ENCODE assay signal across 19 cellular contexts in the genomic region with DNA sequence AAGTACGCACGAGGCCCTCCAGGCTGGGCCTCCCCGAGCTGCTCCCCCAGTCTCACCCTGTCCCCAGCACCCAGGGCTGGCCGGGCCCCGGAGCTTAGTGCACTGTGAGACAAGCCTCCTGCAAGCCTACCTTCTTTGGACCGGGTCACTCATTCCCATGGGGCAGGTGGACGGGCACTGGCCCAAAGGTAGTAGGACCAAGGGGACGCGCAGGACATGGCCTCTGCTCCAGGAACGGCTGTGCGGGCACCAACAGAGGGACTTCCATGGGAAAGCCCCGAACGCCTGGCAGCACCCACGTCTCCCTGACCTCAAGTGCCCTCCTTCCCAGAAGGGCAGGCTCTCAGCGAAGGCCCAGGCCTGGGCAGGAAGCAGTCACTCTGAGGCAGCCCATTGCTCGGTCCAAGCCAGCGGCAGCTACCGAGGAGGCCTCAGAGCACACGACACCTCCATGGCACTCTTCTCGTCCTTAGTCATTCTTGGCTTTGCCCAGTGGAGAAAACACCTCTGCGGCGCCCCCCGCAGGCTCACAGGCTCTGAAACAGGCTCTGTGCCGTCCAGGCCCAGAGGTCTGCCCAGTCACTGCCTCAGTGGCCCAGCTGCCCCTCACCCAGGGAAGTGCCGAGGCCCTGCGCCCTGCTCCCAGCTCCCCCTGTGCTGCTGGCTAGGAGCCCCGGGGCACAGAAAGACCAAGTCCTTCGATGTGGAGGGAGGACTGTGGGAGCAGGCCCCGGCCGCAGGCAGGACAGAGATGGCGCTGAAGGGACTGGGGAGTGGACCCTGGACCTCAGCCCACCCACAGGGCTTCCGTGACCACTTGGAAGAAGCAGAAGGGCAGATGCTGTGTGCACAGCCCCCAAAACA. TPM values are rescaled to one million over a fixed set of nuclear protein-coding genes. Genes with fewer than 3 reads are reported as not detected.
DNase-seq lines count a peak whose midpoint lies in the region; ATAC-seq and TF ChIP-seq lines count a peak whose summit lies in the region.
"Had no signal": no experiment of that assay in that cellular context is flagged by ENCODE, and none has a peak within 500 bp of the region (broad histone marks: within the 10 kb centered on the region; RNA-seq: fewer than 3 reads in every experiment).

No MANE protein-coding gene starts in this region.

- no peak overlapping the region for H3K27ac Mint-ChIP-seq in CD14-positive monocyte
- H3K27ac Mint-ChIP-seq in CD4-positive, alpha-beta memory T cell: no peak overlapping the region
- H3K27ac Mint-ChIP-seq: type B pancreatic cell had no signal

- no peak overlapping the region for H3K27ac ChIP-seq in OCI-LY7 (ENCODE audit: low read depth, low read length, poor library complexity, severe bottlenecking)
- peak overlapping the region; percentile 92 to 96 (median 94) for H3K27ac ChIP-seq in sigmoid colon
- no peak overlapping the region for H3K27ac ChIP-seq in CD4-positive, alpha-beta memory T cell (ENCODE audit: low read depth, low read length)
- H3K27ac ChIP-seq: foreskin keratinocyte, HL-60 had no signal

- CTCF ChIA-PET in OCI-LY7 (lab: Charles Lee; ENCODE audit: unreplicated experiment): interaction anchor here (0.6 kb wide), 1 partner anchor 460 kb away, joined by 3 read pairs; no protein-coding TSS in a partner anchor
- CTCF ChIA-PET in CD4-positive, alpha-beta memory T cell (lab: Charles Lee; ENCODE audit: partially characterized antibody): no interaction called here

- ATAC-seq in left cardiac atrium: peak in 1 of 2 donors; percentile 12
- ATAC-seq in esophagus mucosa: no peak
- ATAC-seq: foreskin keratinocyte, natural killer cell had no signal

- TF ChIP-seq CTCF in CD14-positive monocyte (IDR thresholded peaks at IDR 0.05): peak; percentile 11
- TF ChIP-seq CTCF in OCI-LY7 (conservative IDR thresholded peaks at IDR 0.05; ENCODE audit: low read length): peak; percentile 41
- no peak for TF ChIP-seq CTCF in sigmoid colon (IDR thresholded peaks at IDR 0.05)
- no peak for TF ChIP-seq CTCF in GM10266 (IDR thresholded peaks at IDR 0.05; ENCODE audit: control insufficient read depth, insufficient read depth, low read depth, missing control alignments)

- H3K4me3 Mint-ChIP-seq in CD14-positive monocyte: no peak overlapping the region
- H3K4me3 Mint-ChIP-seq in CD4-positive, alpha-beta memory T cell: no peak overlapping the region
- H3K4me3 Mint-ChIP-seq: natural killer cell, type B pancreatic cell had no signal

- peaks cover 12% of the 10 kb centered on the region for H3K4me1 Mint-ChIP-seq in CD14-positive monocyte
- H3K4me1 Mint-ChIP-seq in CD4-positive, alpha-beta memory T cell: peaks cover 9 to 33% (median 22%) of the 10 kb centered on the region in 4 donors

- H3K36me3 ChIP-seq in OCI-LY7 (ENCODE audit: insufficient read depth, low read length): no peaks in the 10 kb centered on the region
- peaks cover 10 to 29% (median 21%) of the 10 kb centered on the region in 4 donors for H3K36me3 ChIP-seq in sigmoid colon
- H3K36me3 ChIP-seq in CD4-positive, alpha-beta memory T cell (ENCODE audit: insufficient read depth, low read length): peaks cover 28% of the 10 kb centered on the region

- H3K9me3 Mint-ChIP-seq in CD14-positive monocyte: no peaks in the 10 kb centered on the region
- no peaks in the 10 kb centered on the region for H3K9me3 Mint-ChIP-seq in CD4-positive, alpha-beta memory T cell
- H3K9me3 Mint-ChIP-seq: natural killer cell, type B pancreatic cell had no signal

- H3K4me3 ChIP-seq in OCI-LY7 (ENCODE audit: low read depth, low read length, poor library complexity, severe bottlenecking): no peak overlapping the region
- peak overlapping the region in 2 of 4 donors; percentile 8 to 52 for H3K4me3 ChIP-seq in sigmoid colon
- no peak overlapping the region for H3K4me3 ChIP-seq in CD4-positive, alpha-beta memory T cell (ENCODE audit: low read length in 2 of 2)
- H3K4me3 ChIP-seq: adrenal gland, dorsolateral prefrontal cortex, smooth muscle cell had no signal

- no peak overlapping the region for H2AFZ ChIP-seq in OCI-LY7 (ENCODE audit: low read length)

- H3K27me3 Mint-ChIP-seq in CD14-positive monocyte (ENCODE audit: low read depth in 3 of 3): peaks cover 0 to 2% (median 0%) of the 10 kb centered on the region in 3 donors
- no peaks in the 10 kb centered on the region for H3K27me3 Mint-ChIP-seq in CD4-positive, alpha-beta memory T cell
- H3K27me3 Mint-ChIP-seq: type B pancreatic cell had no signal

- DNase-seq in CD14-positive monocyte (ENCODE audit: low spot score) (peak; percentile 43), OCI-LY7 (ENCODE audit: low spot score) (no peak), left cardiac atrium (peak; percentile 18), sigmoid colon (peak; percentile 75), hepatic stellate cell (ENCODE audit: low spot score) (no peak), GM10266 (ENCODE audit: extremely low spot score) (no peak)
- no peak for DNase-seq in CD4-positive, alpha-beta memory T cell
- DNase-seq: activated CD4-positive, CD25-positive, alpha-beta regulatory T cell; activated T-cell treated with anti-CD3 and anti-CD28 coated beads, Interleukin-2, amount 50 U/mL, for 1 hour; DMS 273 treated with DMSO at 0.1 percent for 48 hours; foreskin keratinocyte; natural killer cell; NK-92 treated with Interleukin-12 subunit alpha and Interleukin-12 subunit beta, amount 100 ng/mL, for 24 hours had no signal

- WGBS in sigmoid colon, 2 donors: 90 to 93% methylated on average over 32 of the region's 32 CpGs

- H3K27me3 ChIP-seq in sigmoid colon: no peaks in the 10 kb centered on the region
- no peaks in the 10 kb centered on the region for H3K27me3 ChIP-seq in CD4-positive, alpha-beta memory T cell (ENCODE audit: insufficient read depth, low read length)
- H3K27me3 ChIP-seq: adrenal gland, dorsolateral prefrontal cortex, foreskin keratinocyte had no signal

- no peaks in the 10 kb centered on the region for H3K79me2 ChIP-seq in OCI-LY7 (ENCODE audit: insufficient read depth, low read depth, low read length)

- H3K9me3 ChIP-seq in OCI-LY7 (ENCODE audit: low read length) (no peaks in the 10 kb centered on the region), sigmoid colon (no peaks in the 10 kb centered on the region)
- no peaks in the 10 kb centered on the region for H3K9me3 ChIP-seq in CD4-positive, alpha-beta memory T cell (ENCODE audit: control insufficient read depth in 1 of 2, low read length in 2 of 2)
- H3K9me3 ChIP-seq: adrenal gland had no signal

- H3K36me3 Mint-ChIP-seq in CD14-positive monocyte: peaks cover 31 to 40% of the 10 kb centered on the region in 2 donors
- peaks cover 10 to 28% of the 10 kb centered on the region in 2 donors for H3K36me3 Mint-ChIP-seq in CD4-positive, alpha-beta memory T cell
- H3K36me3 Mint-ChIP-seq: natural killer cell had no signal

- BruUV-seq in OCI-LY7 (replicated peaks; lab: Mats Ljungman, UMichigan): no TSS peak

- POLR2A ChIA-PET in OCI-LY7 (lab: Charles Lee): no interaction called here
- POLR2A ChIA-PET in CD4-positive, alpha-beta memory T cell (lab: Charles Lee; ENCODE audit: partially characterized antibody): no interaction called here

- TF ChIP-seq POLR2A in sigmoid colon (IDR thresholded peaks at IDR 0.05): no peak

- H3K4me2 ChIP-seq in OCI-LY7 (ENCODE audit: low read length): no peak overlapping the region
- H3K4me2 ChIP-seq: smooth muscle cell had no signal

- TF ChIP-seq EP300 in sigmoid colon (IDR thresholded peaks at IDR 0.05): no peak

- no peaks in the 10 kb centered on the region for H3K9me2 ChIP-seq in OCI-LY7 (ENCODE audit: insufficient read depth, low read length)

- H3K4me1 ChIP-seq in OCI-LY7 (ENCODE audit: insufficient read depth, low read length, poor library complexity, severe bottlenecking) (no peaks in the 10 kb centered on the region), sigmoid colon (peaks cover 0 to 99% (median 82%) of the 10 kb centered on the region in 4 donors)
- peaks cover 27% of the 10 kb centered on the region for H3K4me1 ChIP-seq in CD4-positive, alpha-beta memory T cell (ENCODE audit: insufficient read depth, low read length)
- H3K4me1 ChIP-seq: foreskin keratinocyte had no signal

- no peaks in the 10 kb centered on the region; the same call in 1 of the 2 replicates for H4K20me1 ChIP-seq in OCI-LY7 (ENCODE audit: insufficient read depth, low read length)

- intact Hi-C loops in CD14-positive monocyte (cut with micrococcal nuclease) (no loop called here), OCI-LY7 (cut with micrococcal nuclease; ENCODE audit: unreplicated experiment) (no loop called here), left cardiac atrium (cut with DNase I) (no loop called here), sigmoid colon (cut with DNase I) (loop anchor here (2.0 kb wide), 1 partner anchor 22 kb away; no protein-coding TSS in a partner anchor)
- intact Hi-C loops in CD4-positive, alpha-beta memory T cell (cut with micrococcal nuclease): no loop called here

RNA-seq across cellular contexts. Expression of gene MOB2, which starts 3.8 kb away (rescaled TPM):
- 10 to 100 TPM; 22.1 to 22.5 TPM for polyA plus RNA-seq in CD14-positive monocyte
- total RNA-seq in OCI-LY7 (2014; rRNA removed; shearing (Covaris generic)): 26.4 and 27.5 TPM in 2 replicates
- total RNA-seq in OCI-LY7 (2022): 22.4 and 22.6 TPM in 2 replicates
- total RNA-seq in left cardiac atrium: 10 to 100 TPM; 36.6 to 44.0 TPM
- total RNA-seq in sigmoid colon: 10 to 100 TPM; 68.6 to 88.9 (median 71.5) TPM
- polyA plus RNA-seq in sigmoid colon: 10 to 100 TPM; 46.2 to 55.0 (median 53.5) TPM
- total RNA-seq in esophagus mucosa: 32.1 TPM
- total RNA-seq in CD4-positive, alpha-beta memory T cell: 10 to 100 TPM; 73.1 to 74.1 TPM
- 10 to 100 TPM; 48.8 to 67.0 TPM for polyA plus RNA-seq in CD4-positive, alpha-beta memory T cell

Comparison
In these comparisons a context has a peak if more than half of its experiments do, and no peak if none do; other contexts are left out.
1. DNase-seq: peak in CD14-positive monocyte (single experiment), left cardiac atrium (single experiment) and sigmoid colon (single experiment); none in OCI-LY7 (single experiment), hepatic stellate cell (single experiment), CD4-positive, alpha-beta memory T cell (0 of 5) and GM10266 (single experiment).
2. CTCF ChIP-seq: peak in CD14-positive monocyte (single experiment) and OCI-LY7 (single experiment); none in sigmoid colon (0 of 4) and GM10266 (single experiment).
3. H3K27ac ChIP-seq: peak in sigmoid colon (4 of 4); none in OCI-LY7 (single experiment) and CD4-positive, alpha-beta memory T cell (single experiment).